In the genomic region with DNA sequence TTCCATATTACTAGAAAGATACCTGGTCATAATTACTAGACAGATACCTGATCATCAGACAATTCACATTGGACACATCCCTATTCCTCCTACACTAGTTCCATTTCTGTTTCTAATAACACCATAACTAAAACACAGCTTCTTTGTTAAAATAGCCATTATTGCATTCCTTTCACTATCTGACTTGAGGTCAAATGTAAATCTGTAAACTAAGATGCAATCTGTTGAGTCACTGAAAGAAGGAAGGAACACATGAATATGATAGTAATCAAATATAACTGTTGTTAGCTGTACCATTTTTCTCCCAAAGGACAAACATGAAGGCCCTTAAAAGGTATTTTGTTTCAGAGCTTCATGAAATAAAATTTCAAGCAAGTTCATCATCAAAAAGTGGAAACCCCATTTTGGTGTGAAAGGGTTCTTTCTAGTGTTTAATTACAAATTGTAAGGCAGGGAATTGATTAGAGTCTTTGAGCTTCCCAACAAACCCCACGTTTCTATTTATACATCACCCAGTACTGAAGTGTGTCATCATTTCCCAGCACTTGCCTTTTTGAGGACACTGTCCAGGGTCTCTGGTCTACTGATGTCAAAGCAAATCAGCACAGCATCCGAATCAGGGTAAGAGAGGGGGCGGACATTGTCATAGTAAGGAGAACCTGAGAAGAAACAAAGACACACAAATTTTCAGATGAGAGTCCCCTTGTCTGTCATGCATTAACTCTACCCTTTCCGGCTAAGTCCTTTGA, we compare ENCODE assay signal across 15 cellular contexts. TPM values are rescaled to one million over a fixed set of nuclear protein-coding genes. Genes with fewer than 3 reads are reported as not detected.
DNase-seq lines count a peak whose midpoint lies in the region; ATAC-seq and TF ChIP-seq lines count a peak whose summit lies in the region.
"Had no signal": no experiment of that assay in that cellular context is flagged by ENCODE, and none has a peak within 500 bp of the region (broad histone marks: within the 10 kb centered on the region; RNA-seq: fewer than 3 reads in every experiment).

No MANE protein-coding gene starts in this region.

- H3K4me1 ChIP-seq in liver (ENCODE audit: control insufficient read depth in 4 of 4, insufficient read depth in 4 of 4, low read length in 3 of 4) (peaks cover 4 to 35% (median 28%) of the 10 kb centered on the region in 4 donors), right lobe of liver (peaks cover 0 to 34% (median 16%) of the 10 kb centered on the region in 4 donors), muscle layer of duodenum (ENCODE audit: control insufficient read depth in 1 of 2, insufficient read depth in 2 of 2, low read length in 2 of 2) (peaks cover 31 to 39% of the 10 kb centered on the region in 2 donors)

- H3K4me3 Mint-ChIP-seq in endothelial cell (ENCODE audit: unreplicated experiment), result no peak overlapping the region

- TF ChIP-seq RAD21 in liver (IDR thresholded peaks at IDR 0.05), result no peak

- H3K9me3 Mint-ChIP-seq in endothelial cell (ENCODE audit: unreplicated experiment), result no peaks in the 10 kb centered on the region

- no peak for TF ChIP-seq POLR2A in right lobe of liver (IDR thresholded peaks at IDR 0.05)

- no peaks in the 10 kb centered on the region for H3K27me3 Mint-ChIP-seq in endothelial cell (ENCODE audit: unreplicated experiment)

- H3K27me3 ChIP-seq in liver (ENCODE audit: control insufficient read depth in 4 of 4, insufficient read depth in 4 of 4, low read length in 3 of 4) (no peaks in the 10 kb centered on the region), right lobe of liver (no peaks in the 10 kb centered on the region), muscle layer of duodenum (ENCODE audit: low read depth, low read length) (no peaks in the 10 kb centered on the region)

- peak overlapping the region; percentile 54 to 95 for H3K27ac ChIP-seq in liver (ENCODE audit: low read depth in 1 of 2, low read length in 2 of 2)
- peak overlapping the region in 1 of 3 donors; percentile 4 for H3K27ac ChIP-seq in right lobe of liver
- H3K27ac ChIP-seq in muscle layer of duodenum (ENCODE audit: low read length), result peak overlapping the region; percentile 79

- no peak for ATAC-seq in right lobe of liver
- no peak for ATAC-seq in HG03175 (IDR thresholded peaks at IDR 0.05; ENCODE audit: unreplicated experiment)
- no peak for ATAC-seq in GM18520 (IDR thresholded peaks at IDR 0.05; ENCODE audit: unreplicated experiment)

- no peak overlapping the region for H3K9ac ChIP-seq in liver (ENCODE audit: low read depth in 1 of 2, low read length in 2 of 2)

- H3K27ac Mint-ChIP-seq in endothelial cell (ENCODE audit: unreplicated experiment), result no peak overlapping the region

- H3K9me3 ChIP-seq in liver (ENCODE audit: control insufficient read depth in 4 of 4, low read length in 3 of 4) (no peaks in the 10 kb centered on the region), right lobe of liver (no peaks in the 10 kb centered on the region), muscle layer of duodenum (ENCODE audit: control insufficient read depth in 1 of 2, low read length in 2 of 2) (no peaks in the 10 kb centered on the region)

- TF ChIP-seq CTCF in liver (IDR thresholded peaks at IDR 0.05; ENCODE audit: low read depth, low read length, missing input control) (no peak), right lobe of liver (IDR thresholded peaks at IDR 0.05) (no peak), endothelial cell (IDR thresholded peaks at IDR 0.05; ENCODE audit: unreplicated experiment) (no peak)

- H3K36me3 ChIP-seq in liver (ENCODE audit: control insufficient read depth in 4 of 4, insufficient read depth in 3 of 4, low read depth in 1 of 4, low read length in 3 of 4) (peaks cover 8 to 51% (median 43%) of the 10 kb centered on the region in 4 donors), right lobe of liver (peaks cover 9 to 43% (median 26%) of the 10 kb centered on the region in 4 donors), muscle layer of duodenum (ENCODE audit: control insufficient read depth in 1 of 2, insufficient read depth in 2 of 2, low read length in 2 of 2) (peaks cover 34 to 36% of the 10 kb centered on the region in 2 donors)

- WGBS in liver, result 71% methylated on average over 4 of the region's 4 CpGs
- 67% methylated on average over 4 of the region's 4 CpGs for WGBS in right lobe of liver (ENCODE audit: insufficient coverage, low coverage, low lambda C conversion rate, missing lambda C conversion rate)

- peaks cover 20% of the 10 kb centered on the region for H3K4me1 Mint-ChIP-seq in endothelial cell (ENCODE audit: unreplicated experiment)

- DNase-seq in right lobe of liver (no peak), dermis blood vessel endothelial cell (peak; percentile 23), endothelial cell (ENCODE audit: low spot score) (no peak), DMS153 treated with DMSO at 0.1 percent for 48 hours (lab: John Stamatoyannopoulos, UW; ENCODE audit: unreplicated experiment) (no peak)
- DNase-seq: ACHN; activated naive CD4-positive, alpha-beta T cell treated with anti-CD3 and anti-CD28 coated beads, Interleukin-2, amount 50 U/mL, for 16 hours; KBM-7; left colon; NCI-H1436 treated with DMSO at 0.1 percent for 48 hours; NCI-H82; trophoblast cell had no signal

- intact Hi-C loops in right lobe of liver (cut with DNase I), result no loop called here

- no peaks in the 10 kb centered on the region for H3K36me3 Mint-ChIP-seq in endothelial cell (ENCODE audit: low read depth, unreplicated experiment)

- no peak overlapping the region for H3K4me3 ChIP-seq in liver (ENCODE audit: low read depth in 1 of 3, low read length in 3 of 3)
- H3K4me3 ChIP-seq in right lobe of liver, result no peak overlapping the region
- no peak overlapping the region for H3K4me3 ChIP-seq in muscle layer of duodenum (ENCODE audit: low read depth in 1 of 2, low read length in 2 of 2)

TF ChIP-seq in liver, 16 proteins besides CTCF, POLR2A, EP300 and RAD21:
- TF ChIP-seq JUND (IDR thresholded peaks at IDR 0.05) (no peak), FOXA1 (IDR thresholded peaks at IDR 0.05) (no peak), SP1 (IDR thresholded peaks at IDR 0.05) (no peak)

RNA-seq across cellular contexts. Expression of gene RND3, which starts 13.0 kb away (rescaled TPM):
- total RNA-seq in liver (10 to 100 TPM; 14.8 to 28.1 TPM), right lobe of liver (10 to 100 TPM; 20.0 to 70.5 (median 36.8) TPM), dermis blood vessel endothelial cell (53.1 and 66.5 TPM in 2 replicates), endothelial cell (ENCODE audit: unreplicated experiment) (2.9 TPM)
- polyA plus RNA-seq in liver, result 10 to 100 TPM; 15.1 to 30.0 TPM
